Comparison of ENCODE assay signal across 8 cellular contexts in the genomic region with DNA sequence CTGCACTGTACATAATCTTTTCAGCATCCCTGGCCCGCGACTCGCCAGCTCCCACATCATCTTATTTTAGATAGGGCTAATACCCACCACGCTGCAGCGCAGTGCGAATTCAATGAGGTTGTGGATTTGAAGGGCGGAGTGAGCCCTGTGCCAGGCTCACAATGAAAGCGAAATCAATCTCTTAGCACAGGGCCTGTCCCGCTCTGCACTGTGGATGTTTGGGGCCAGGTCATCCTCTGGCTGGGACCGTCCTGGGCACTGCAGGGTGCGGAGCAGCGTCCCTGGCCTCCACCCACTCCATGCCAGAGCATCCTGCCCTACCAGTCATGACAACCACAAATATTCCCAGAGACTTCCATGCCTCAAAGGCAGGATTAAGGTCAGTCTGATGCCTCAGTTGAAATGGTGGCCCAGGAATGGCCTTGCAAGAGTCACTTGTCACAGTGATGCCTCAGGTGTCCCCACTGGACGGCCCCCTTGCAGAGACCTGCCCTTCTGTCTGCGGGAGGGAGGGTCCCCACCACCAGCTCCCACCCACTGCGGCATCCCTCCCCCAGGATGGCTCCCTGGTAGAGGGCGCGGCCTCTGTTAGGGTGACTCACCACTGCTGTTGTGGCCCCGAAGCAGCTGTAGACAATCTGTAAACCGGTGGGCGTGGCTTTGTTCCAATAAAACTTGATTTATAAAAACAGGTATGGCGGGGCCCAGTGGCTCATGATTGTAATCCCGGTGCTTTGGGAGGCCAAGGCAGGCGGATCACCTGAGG. TPM values are rescaled to one million over a fixed set of nuclear protein-coding genes. Genes with fewer than 3 reads are reported as not detected.
DNase-seq lines count a peak whose midpoint lies in the region; ATAC-seq, FAIRE-seq and TF ChIP-seq lines count a peak whose summit lies in the region.

No MANE protein-coding gene starts in this region.

- no peaks in the 10 kb centered on the region for H3K27me3 Mint-ChIP-seq in naive thymus-derived CD4-positive, alpha-beta T cell
- H3K27me3 Mint-ChIP-seq in type B pancreatic cell: no peaks in the 10 kb centered on the region

- peaks cover 41 to 46% of the 10 kb centered on the region in 2 donors for H3K4me1 ChIP-seq in naive thymus-derived CD4-positive, alpha-beta T cell (ENCODE audit: control insufficient read depth in 2 of 2, insufficient read depth in 2 of 2, low read length in 2 of 2)

- POLR2A ChIA-PET in naive thymus-derived CD4-positive, alpha-beta T cell (lab: Charles Lee): interaction anchor here (0.7 to 5.2 kb wide), 5 partner anchors 8 to 118 kb away, joined by 3 to 63 read pairs (median 4); partner anchors contain the start of genes KDM4B and PLIN3

- no peak overlapping the region for H3K4me3 ChIP-seq in bronchial epithelial cell (ENCODE audit: low read depth, low read length)
- peak overlapping the region; percentile 80 for H3K4me3 ChIP-seq in naive thymus-derived CD4-positive, alpha-beta T cell (ENCODE audit: low read length)

- no peak for TF ChIP-seq CTCF in VCaP (conservative IDR thresholded peaks at IDR 0.05)
- no peak for TF ChIP-seq CTCF in bronchial epithelial cell (IDR thresholded peaks at IDR 0.05; ENCODE audit: insufficient read depth, low read length, severe bottlenecking)
- TF ChIP-seq CTCF in type B pancreatic cell (conservative IDR thresholded peaks at IDR 0.05): no peak

- peaks cover 34 to 65% (median 50%) of the 10 kb centered on the region in 7 donors for H3K4me1 Mint-ChIP-seq in naive thymus-derived CD4-positive, alpha-beta T cell
- H3K4me1 Mint-ChIP-seq in type B pancreatic cell (ENCODE audit: unreplicated experiment): peaks cover 14% of the 10 kb centered on the region

- DNase-seq in HS-27A (ENCODE audit: low read depth) (peak; percentile 77), bronchial epithelial cell (ENCODE audit: low read depth) (peak; percentile 87), type B pancreatic cell (ENCODE audit: extremely low spot score, unreplicated experiment) (no peak), NCI-H1436 (lab: John Stamatoyannopoulos, UW) (no peak)
- DNase-seq in naive thymus-derived CD4-positive, alpha-beta T cell: peak in 8 of 9 donors; percentile 25 to 82 (median 54)

- H3K27ac ChIP-seq in VCaP: 0 out of 2 replicates have a peak overlapping the region, but pooled peaks have one; percentile 1
- H3K27ac ChIP-seq in naive thymus-derived CD4-positive, alpha-beta T cell (ENCODE audit: low read depth, low read length): peak overlapping the region; percentile 93

- H3K9me3 ChIP-seq in naive thymus-derived CD4-positive, alpha-beta T cell (ENCODE audit: control insufficient read depth in 2 of 3, low read length in 3 of 3): no peaks in the 10 kb centered on the region

- H3K27ac Mint-ChIP-seq in naive thymus-derived CD4-positive, alpha-beta T cell: peak overlapping the region; percentile 97 to 100 (median 99)
- H3K27ac Mint-ChIP-seq in type B pancreatic cell: peak overlapping the region; percentile 52

- H3K4me3 Mint-ChIP-seq in naive thymus-derived CD4-positive, alpha-beta T cell: peak overlapping the region; percentile 96 to 100 (median 99)
- H3K4me3 Mint-ChIP-seq in type B pancreatic cell: no peak overlapping the region

- no peaks in the 10 kb centered on the region for H3K36me3 ChIP-seq in bronchial epithelial cell (ENCODE audit: control insufficient read depth, insufficient read depth, low read length)
- peaks cover 0 to 15% (median 0%) of the 10 kb centered on the region in 3 experiments for H3K36me3 ChIP-seq in naive thymus-derived CD4-positive, alpha-beta T cell (ENCODE audit: control insufficient read depth in 2 of 3, insufficient read depth in 3 of 3, low read length in 3 of 3)

- ATAC-seq in naive thymus-derived CD4-positive, alpha-beta T cell: peak; percentile 71
- ATAC-seq in HG03280 (IDR thresholded peaks at IDR 0.05; ENCODE audit: unreplicated experiment) (no peak), HG02588 (IDR thresholded peaks at IDR 0.05; ENCODE audit: unreplicated experiment) (no peak)

- H3K27me3 ChIP-seq in bronchial epithelial cell (ENCODE audit: control insufficient read depth, insufficient read depth, low read length): no peaks in the 10 kb centered on the region
- H3K27me3 ChIP-seq in naive thymus-derived CD4-positive, alpha-beta T cell (ENCODE audit: control insufficient read depth in 2 of 2, insufficient read depth in 2 of 2, low read length in 2 of 2): no peaks in the 10 kb centered on the region

- H3K9me3 Mint-ChIP-seq in naive thymus-derived CD4-positive, alpha-beta T cell: peaks cover 0 to 3% (median 0%) of the 10 kb centered on the region in 11 donors
- H3K9me3 Mint-ChIP-seq in type B pancreatic cell: no peaks in the 10 kb centered on the region

- CTCF ChIA-PET in naive thymus-derived CD4-positive, alpha-beta T cell (lab: Charles Lee): interaction anchor here (0.5 to 3.1 kb wide), 4 partner anchors 54 to 122 kb away, joined by 3 to 14 read pairs (median 4); partner anchors contain the start of gene KDM4B

- peaks cover 4 to 27% (median 7%) of the 10 kb centered on the region in 5 donors for H3K36me3 Mint-ChIP-seq in naive thymus-derived CD4-positive, alpha-beta T cell
- peaks cover 7% of the 10 kb centered on the region for H3K36me3 Mint-ChIP-seq in type B pancreatic cell

- no peak for FAIRE-seq in bronchial epithelial cell (lab: Jason Lieb, UNC)

- intact Hi-C loops in naive thymus-derived CD4-positive, alpha-beta T cell (cut with micrococcal nuclease): loop anchor here (1.0 to 5.0 kb wide), 3 partner anchors 53 to 191 kb away; partner anchors contain the start of gene FEM1A (in 2 of the 2)

RNA-seq across cellular contexts. Expression of gene UHRF1, which starts 5.6 kb away (rescaled TPM):
- 2.4 and 5.3 TPM in 2 replicates for total RNA-seq in bronchial epithelial cell
- total RNA-seq in naive thymus-derived CD4-positive, alpha-beta T cell: 10 to 100 TPM in 1 of 5 experiments, 1 to 10 TPM in 1, under 1 TPM in 3; 0.08 to 94.0 (median 0.24) TPM
- under 1 TPM; 0.06 to 0.07 TPM for polyA plus RNA-seq in naive thymus-derived CD4-positive, alpha-beta T cell
- 29.2 and 79.1 TPM in 2 replicates for total RNA-seq in type B pancreatic cell (ENCODE audit: low replicate concordance)

RNA-seq across cellular contexts. Expression of gene ARRDC5, which starts 12.2 kb away (rescaled TPM):
- not detected in 2 replicates for total RNA-seq in bronchial epithelial cell
- total RNA-seq in naive thymus-derived CD4-positive, alpha-beta T cell: 10 to 100 TPM in 3 of 5 experiments, 1 to 10 TPM in 2; 2.7 to 28.6 (median 13.6) TPM
- 1 to 10 TPM; 3.3 to 4.3 TPM for polyA plus RNA-seq in naive thymus-derived CD4-positive, alpha-beta T cell
- total RNA-seq in type B pancreatic cell (ENCODE audit: low replicate concordance): not detected in 2 replicates

RNA-seq across cellular contexts. Expression of gene PLIN3, which starts 47.5 kb away (rescaled TPM):
- total RNA-seq in bronchial epithelial cell: 49.8 and 71.2 TPM in 2 replicates
- 10 to 100 TPM; 12.8 to 38.2 (median 32.0) TPM for total RNA-seq in naive thymus-derived CD4-positive, alpha-beta T cell
- 10 to 100 TPM; 22.1 to 33.1 TPM for polyA plus RNA-seq in naive thymus-derived CD4-positive, alpha-beta T cell
- total RNA-seq in type B pancreatic cell (ENCODE audit: low replicate concordance): 53.9 and 77.4 TPM in 2 replicates

RNA-seq across cellular contexts. Expression of gene KDM4B, which starts 54.0 kb away (rescaled TPM):
- total RNA-seq in bronchial epithelial cell: 12.6 and 12.7 TPM in 2 replicates
- 10 to 100 TPM; 45.8 to 78.0 (median 65.8) TPM for total RNA-seq in naive thymus-derived CD4-positive, alpha-beta T cell
- 10 to 100 TPM in 1 of 2 donors, 1 to 10 TPM in 1; 8.1 to 15.6 TPM for polyA plus RNA-seq in naive thymus-derived CD4-positive, alpha-beta T cell
- total RNA-seq in type B pancreatic cell (ENCODE audit: low replicate concordance): 34.3 and 48.8 TPM in 2 replicates

Comparison
In these comparisons a context has a peak if more than half of its experiments do, and no peak if none do; other contexts are left out.
1. DNase-seq: peak in HS-27A (single experiment), bronchial epithelial cell (single experiment) and naive thymus-derived CD4-positive, alpha-beta T cell (8 of 9); none in type B pancreatic cell (single experiment) and NCI-H1436 (single experiment).